In the genomic region with DNA sequence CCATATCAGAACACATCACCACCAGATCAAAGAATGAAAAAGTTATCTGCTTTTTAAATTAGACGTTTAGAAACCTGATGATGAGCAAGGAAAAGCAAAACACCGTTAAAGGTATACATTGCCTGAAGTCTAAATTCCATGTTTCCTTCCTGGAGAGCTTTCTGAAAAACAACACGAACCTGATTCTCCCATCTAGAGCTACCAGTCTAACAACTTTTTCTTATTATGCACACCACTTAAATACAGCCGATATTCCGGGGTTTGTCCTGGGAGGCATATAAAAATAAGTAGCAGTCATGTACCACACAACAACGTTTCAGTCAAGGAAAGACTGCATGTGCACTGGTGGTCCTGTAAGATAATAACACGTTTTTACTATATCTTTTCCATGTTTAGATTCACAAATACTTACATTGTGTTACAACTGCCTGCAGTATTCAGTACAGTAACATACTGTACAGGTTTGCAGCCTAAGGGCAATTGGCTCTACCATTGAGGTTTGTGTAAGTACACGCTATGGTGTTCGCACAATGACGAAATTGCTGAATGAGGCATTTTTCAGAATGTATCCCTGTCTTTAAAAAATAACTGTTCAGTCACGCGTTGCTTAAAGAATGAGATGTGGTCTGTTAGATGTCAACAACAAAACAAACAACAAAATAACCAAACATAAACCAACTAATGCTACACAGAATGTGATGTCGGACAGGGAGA, we compare ENCODE assay signal across 18 cellular contexts.
"Had no signal": no experiment of that assay in that cellular context is flagged by ENCODE, and none has a peak within 500 bp of the region (broad histone marks: within the 10 kb centered on the region; RNA-seq: fewer than 3 reads in every experiment).

No MANE protein-coding gene starts in this region.

- H3K36me3 ChIP-seq: ovary, prostate gland had no signal

- H3K27me3 Mint-ChIP-seq: activated naive CD8-positive, alpha-beta T cell; natural killer cell treated with Interleukin-12 subunit alpha and Interleukin-12 subunit beta and Interleukin-15 and Interleukin-18, amount 100 ng/mL, for 72 hours; stimulated activated naive CD8-positive, alpha-beta T cell treated with anti-CD3 and anti-CD28 coated beads, Interleukin-15, Interleukin-2, amounts not matched to agents 100 ng/mL and 50 ng/mL, for 24 hours had no signal

- H3K9me3 Mint-ChIP-seq: natural killer cell treated with Interleukin-12 subunit alpha and Interleukin-12 subunit beta and Interleukin-15 and Interleukin-18, amount 100 ng/mL, for 72 hours; stimulated activated naive CD8-positive, alpha-beta T cell treated with anti-CD3 and anti-CD28 coated beads, Interleukin-15, Interleukin-2, amounts not matched to agents 100 ng/mL and 50 ng/mL, for 24 hours had no signal

- H3K27me3 ChIP-seq: colonic mucosa, neutrophil, ovary, thyroid gland had no signal

- ATAC-seq: activated CD8-positive, alpha-beta T cell treated with anti-CD3 and anti-CD28 coated beads, Interleukin-2, amount 10 ng/mL, durations not matched to agents 7 days and 5 days; natural killer cell treated with Interleukin-12 subunit alpha and Interleukin-12 subunit beta and Interleukin-15 and Interleukin-18, amount 100 ng/mL, for 72 hours had no signal

- H3K27ac ChIP-seq: colonic mucosa, neutrophil, ovary, prostate gland, thyroid gland, WERI-Rb-1 had no signal

- H3K27ac Mint-ChIP-seq: activated CD8-positive, alpha-beta T cell treated with anti-CD3 and anti-CD28 coated beads, Interleukin-2, amount 10 ng/mL, durations not matched to agents 7 days and 5 days; activated naive CD8-positive, alpha-beta T cell; stimulated activated naive CD8-positive, alpha-beta T cell treated with anti-CD3 and anti-CD28 coated beads, Interleukin-15, Interleukin-2, amounts not matched to agents 100 ng/mL and 50 ng/mL, for 24 hours had no signal

- H3K4me3 ChIP-seq: colonic mucosa, ovary, prostate gland, thyroid gland had no signal

- H3K4me3 Mint-ChIP-seq: activated CD8-positive, alpha-beta T cell treated with anti-CD3 and anti-CD28 coated beads, Interleukin-2, amount 10 ng/mL, durations not matched to agents 7 days and 5 days; activated naive CD8-positive, alpha-beta T cell; natural killer cell treated with Interleukin-12 subunit alpha and Interleukin-12 subunit beta and Interleukin-15 and Interleukin-18, amount 100 ng/mL, for 72 hours; stimulated activated naive CD8-positive, alpha-beta T cell treated with anti-CD3 and anti-CD28 coated beads, Interleukin-15, Interleukin-2, amounts not matched to agents 100 ng/mL and 50 ng/mL, for 24 hours had no signal

- DNase-seq: activated CD4-positive, alpha-beta T cell treated with anti-CD3 and anti-CD28 coated beads for 1 hour; activated CD4-positive, alpha-beta T cell treated with anti-CD3 and anti-CD28 coated beads, Interleukin-2, amount 50 U/mL, for 1 hour; activated CD8-positive, alpha-beta T cell treated with anti-CD3 and anti-CD28 coated beads, Interleukin-2, amount 10 ng/mL, durations not matched to agents 7 days and 5 days; activated gamma-delta T cell treated with Interleukin-2 at 50 U/mL for 16 hours; colonic mucosa; head of caudate nucleus; hypothalamus; ovary; stimulated activated CD4-positive, alpha-beta T cell treated with anti-CD3 and anti-CD28 coated beads, Interleukin-12 subunit alpha, Interleukin-12 subunit beta, amount 100 ng/mL, for 4 hours; stimulated activated CD4-positive, alpha-beta T cell treated with anti-CD3 and anti-CD28 coated beads, Interleukin-4, amount 100 ng/mL, for 4 hours; substantia nigra; thyroid gland; WERI-Rb-1 had no signal

- H3K9me3 ChIP-seq: colonic mucosa, neutrophil, ovary, prostate gland, thyroid gland had no signal

- H3K4me1 ChIP-seq: colonic mucosa, prostate gland, thyroid gland had no signal
